Comparison of ENCODE assay signal across 21 cellular contexts in genomic region chr6:154112181-154112809, GRCh38.
DNase-seq lines count a peak whose midpoint lies in the region; ATAC-seq, FAIRE-seq and TF ChIP-seq lines count a peak whose summit lies in the region.
"Had no signal": no experiment of that assay in that cellular context is flagged by ENCODE, and none has a peak within 500 bp of the region (broad histone marks: within the 10 kb centered on the region; RNA-seq: fewer than 3 reads in every experiment).

No MANE protein-coding gene starts in this region.

- intact Hi-C loops in head of caudate nucleus (cut with DNase I), result no loop called here

- H3K9ac ChIP-seq in keratinocyte (ENCODE audit: control insufficient read depth, extremely low read depth, insufficient read depth, low read length), result no peak overlapping the region
- H3K9ac ChIP-seq: parathyroid adenoma had no signal

- no peak overlapping the region for H3K4me3 ChIP-seq in keratinocyte (ENCODE audit: control insufficient read depth in 2 of 3, extremely low read depth in 1 of 3, insufficient read depth in 2 of 3, low read depth in 1 of 3, low read length in 3 of 3)
- H3K4me3 ChIP-seq: colonic mucosa, lower lobe of right lung, uterus had no signal

- H3K4me1 ChIP-seq in keratinocyte (ENCODE audit: control insufficient read depth, extremely low read depth, insufficient read depth, low read length), result peaks cover 32% of the 10 kb centered on the region
- H3K4me1 ChIP-seq: colonic mucosa, lower lobe of right lung, parathyroid adenoma, uterus had no signal

- H2AFZ ChIP-seq in keratinocyte (ENCODE audit: control insufficient read depth, low read length), result peak overlapping the region; percentile 39
- H2AFZ ChIP-seq: parathyroid adenoma had no signal

- H3K27ac ChIP-seq in keratinocyte (ENCODE audit: control insufficient read depth, insufficient read depth, low read length), result peak overlapping the region; percentile 50
- H3K27ac ChIP-seq: colonic mucosa, lower lobe of right lung, parathyroid adenoma, uterus had no signal

- H3K4me3 Mint-ChIP-seq in progenitor cell of endocrine pancreas (ENCODE audit: low read depth), result no peak overlapping the region
- H3K4me3 Mint-ChIP-seq: B cell had no signal

- H3K27me3 Mint-ChIP-seq in progenitor cell of endocrine pancreas, result no peaks in the 10 kb centered on the region
- H3K27me3 Mint-ChIP-seq: B cell had no signal

- no peaks in the 10 kb centered on the region for H3K9me3 Mint-ChIP-seq in progenitor cell of endocrine pancreas (ENCODE audit: low read depth)

- FAIRE-seq in keratinocyte (lab: Jason Lieb, UNC), result peak; percentile 97

- dilution Hi-C loops in keratinocyte (cut with MboI; ENCODE audit: extremely low pct_ligation_motif_present, low sequenced_read_pairs), result no loop called here

- TF ChIP-seq CTCF in keratinocyte (optimal IDR thresholded peaks at IDR 0.05 in 1 of 3, IDR thresholded peaks at IDR 0.05 in 1 of 3, conservative IDR thresholded peaks at IDR 0.05 in 1 of 3; ENCODE audit: extremely low read depth in 1 of 3, insufficient read depth in 2 of 3, low read length in 3 of 3) (no peak), progenitor cell of endocrine pancreas (IDR thresholded peaks at IDR 0.05; ENCODE audit: unreplicated experiment) (no peak)

- H3K9me1 ChIP-seq in keratinocyte (ENCODE audit: control insufficient read depth, extremely low read depth, insufficient read depth, low read length), result no peaks in the 10 kb centered on the region

- H3K27ac Mint-ChIP-seq in progenitor cell of endocrine pancreas, result no peak overlapping the region
- H3K27ac Mint-ChIP-seq: B cell had no signal

- no peaks in the 10 kb centered on the region for H3K79me2 ChIP-seq in keratinocyte (ENCODE audit: control insufficient read depth, insufficient read depth, low read length)
- H3K79me2 ChIP-seq: parathyroid adenoma had no signal

- H3K27me3 ChIP-seq in keratinocyte (ENCODE audit: control insufficient read depth, extremely low read depth, insufficient read depth, low read length), result no peaks in the 10 kb centered on the region
- H3K27me3 ChIP-seq: colonic mucosa, uterus had no signal

- DNase-seq in Daoy (ENCODE audit: low read depth) (peak; percentile 51), HPDE6-E6E7 (ENCODE audit: extremely low spot score) (peak; percentile 79), astrocyte of the hippocampus (ENCODE audit: low read depth, low spot score) (peak; percentile 61), keratinocyte (ENCODE audit: low read depth, low spot score) (peak; percentile 69), head of caudate nucleus (no peak), progenitor cell of endocrine pancreas (ENCODE audit: low spot score, unreplicated experiment) (no peak)
- DNase-seq: activated CD8-positive, alpha-beta memory T cell treated with anti-CD3 and anti-CD28 coated beads, Interleukin-2, amount 50 U/mL, for 48 hours; activated naive CD4-positive, alpha-beta T cell treated with Interleukin-2 at 50 U/mL for 16 hours; colonic mucosa; COR-L47; KBM-7; lower lobe of right lung; NCI-H1417; NCI-H2171; NCI-H748 treated with DMSO at 0.1 percent for 48 hours; stimulated activated CD4-positive, alpha-beta T cell treated with anti-CD3 and anti-CD28 coated beads, Interleukin-4, amount 100 ng/mL, for 1 hour; uterus had no signal

- no peak for ATAC-seq in GM18517 (IDR thresholded peaks at IDR 0.05; ENCODE audit: unreplicated experiment)
- ATAC-seq: HCT116, lower lobe of right lung had no signal

- H3K36me3 Mint-ChIP-seq in progenitor cell of endocrine pancreas (ENCODE audit: insufficient read depth), result no peaks in the 10 kb centered on the region

- no peaks in the 10 kb centered on the region for H3K9me3 ChIP-seq in keratinocyte (ENCODE audit: control insufficient read depth, low read depth, low read length)
- H3K9me3 ChIP-seq: colonic mucosa, lower lobe of right lung, uterus had no signal

- no peaks in the 10 kb centered on the region for H3K4me1 Mint-ChIP-seq in progenitor cell of endocrine pancreas (ENCODE audit: low read depth)
- H3K4me1 Mint-ChIP-seq: B cell had no signal

- H3K4me2 ChIP-seq in keratinocyte (ENCODE audit: control insufficient read depth, extremely low read depth, insufficient read depth, low read depth, low read length), result peak overlapping the region; percentile 52

- H3K36me3 ChIP-seq in keratinocyte (ENCODE audit: control insufficient read depth in 2 of 2, extremely low read depth in 1 of 2, insufficient read depth in 2 of 2, low read length in 2 of 2), result no peaks in the 10 kb centered on the region
- H3K36me3 ChIP-seq: colonic mucosa, lower lobe of right lung, uterus had no signal

- no peaks in the 10 kb centered on the region for H4K20me1 ChIP-seq in keratinocyte (ENCODE audit: control insufficient read depth, extremely low read depth, insufficient read depth, low read length)

Comparison
In these comparisons a context has a peak if more than half of its experiments do, and no peak if none do; other contexts are left out.
1. DNase-seq: peak in Daoy (single experiment), HPDE6-E6E7 (single experiment), astrocyte of the hippocampus (single experiment) and keratinocyte (single experiment); none in head of caudate nucleus (0 of 42) and progenitor cell of endocrine pancreas (single experiment).